Comparison of ENCODE assay signal across 18 cellular contexts in the genomic region with DNA sequence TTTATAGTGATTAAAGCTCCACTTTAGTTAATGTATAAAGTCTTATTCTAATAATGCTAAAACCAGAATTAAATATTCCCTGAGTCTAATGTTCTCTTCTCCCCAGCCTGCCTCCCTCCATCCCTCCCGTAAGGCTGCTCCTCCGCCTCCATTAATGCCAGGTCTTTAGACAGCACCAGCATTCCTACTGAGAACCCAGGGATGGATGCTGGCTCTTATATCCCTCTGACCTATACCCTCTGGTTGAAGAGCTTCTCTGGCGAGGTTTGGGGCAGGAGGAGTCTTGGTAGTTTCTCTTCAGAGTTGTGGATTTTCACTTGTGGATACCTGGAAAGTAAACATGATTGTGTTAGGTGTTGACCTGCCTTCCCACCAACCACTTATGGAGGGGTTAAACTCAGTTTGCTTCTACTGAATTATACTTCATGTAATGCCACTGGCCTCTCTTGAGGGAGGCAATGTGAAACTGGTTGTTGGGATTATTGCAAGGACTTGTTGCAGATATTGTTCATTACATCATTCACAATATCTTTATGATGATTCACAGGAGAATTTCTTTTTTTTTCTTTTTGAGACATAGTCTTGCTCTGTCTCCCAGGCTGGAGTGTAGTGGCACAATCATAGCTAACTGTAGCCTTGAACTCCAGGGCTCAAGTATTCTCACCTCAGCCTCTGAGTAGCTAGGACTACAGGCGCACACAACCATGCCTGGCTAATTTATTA. TPM values are rescaled to one million over a fixed set of nuclear protein-coding genes. Genes with fewer than 3 reads are reported as not detected.
DNase-seq lines count a peak whose midpoint lies in the region; ATAC-seq and TF ChIP-seq lines count a peak whose summit lies in the region.
"Had no signal": no experiment of that assay in that cellular context is flagged by ENCODE, and none has a peak within 500 bp of the region (broad histone marks: within the 10 kb centered on the region; RNA-seq: fewer than 3 reads in every experiment).

No MANE protein-coding gene starts in this region.

- intact Hi-C loops in head of caudate nucleus (cut with DNase I) = no loop called here

- no peak for ATAC-seq in stimulated activated effector memory CD8-positive, alpha-beta T cell treated with anti-CD3 and anti-CD28 coated beads, Interleukin-12 subunit alpha, Interleukin-12 subunit beta, amount 100 ng/mL, for 72 hours

- H3K9me3 ChIP-seq in MG63 = no peaks in the 10 kb centered on the region
- H3K9me3 ChIP-seq: ovary, transverse colon had no signal

- H3K36me3 ChIP-seq in MG63 = no peaks in the 10 kb centered on the region
- H3K36me3 ChIP-seq: ovary, transverse colon had no signal

- H3K27me3 Mint-ChIP-seq in activated naive CD4-positive, alpha-beta T cell treated with anti-CD3 and anti-CD28 coated beads, Interleukin-2, amount 10 ng/mL, durations not matched to agents 7 days and 5 days = no peaks in the 10 kb centered on the region
- H3K27me3 Mint-ChIP-seq: activated CD4-positive, alpha-beta T cell treated with anti-CD3 and anti-CD28 coated beads, Interleukin-2, amount 10 ng/mL, durations not matched to agents 7 days and 5 days; dendritic cell treated with granulocyte-macrophage colony-stimulating factor and Interleukin-4, amounts not matched to agents 40 ng/mL and 50 ng/mL, for 4 days had no signal

- H3K36me3 Mint-ChIP-seq in activated naive CD4-positive, alpha-beta T cell treated with anti-CD3 and anti-CD28 coated beads, Interleukin-2, amount 10 ng/mL, durations not matched to agents 7 days and 5 days = peaks cover 29% of the 10 kb centered on the region
- peaks cover 70% of the 10 kb centered on the region for H3K36me3 Mint-ChIP-seq in stimulated activated effector memory CD8-positive, alpha-beta T cell treated with anti-CD3 and anti-CD28 coated beads, Interleukin-12 subunit alpha, Interleukin-12 subunit beta, amount 100 ng/mL, for 72 hours

- H3K4me3 ChIP-seq in fibroblast of the aortic adventitia (ENCODE audit: low read depth, low read length) (no peak overlapping the region), MG63 (no peak overlapping the region)
- H3K4me3 ChIP-seq: ovary, transverse colon had no signal

- CTCF ChIA-PET in activated naive CD4-positive, alpha-beta T cell treated with anti-CD3 and anti-CD28 coated beads, Interleukin-2, amount 10 ng/mL, durations not matched to agents 7 days and 5 days (lab: Charles Lee) = interaction anchor here (0.6 to 1.1 kb wide), 2 partner anchors 28 to 522 kb away, joined by 3 to 4 read pairs; no protein-coding TSS in a partner anchor

- no peaks in the 10 kb centered on the region for H3K9me3 Mint-ChIP-seq in activated naive CD4-positive, alpha-beta T cell treated with anti-CD3 and anti-CD28 coated beads, Interleukin-2, amount 10 ng/mL, durations not matched to agents 7 days and 5 days
- no peaks in the 10 kb centered on the region for H3K9me3 Mint-ChIP-seq in stimulated activated effector memory CD8-positive, alpha-beta T cell treated with anti-CD3 and anti-CD28 coated beads, Interleukin-12 subunit alpha, Interleukin-12 subunit beta, amount 100 ng/mL, for 72 hours
- H3K9me3 Mint-ChIP-seq: activated CD4-positive, alpha-beta T cell treated with anti-CD3 and anti-CD28 coated beads, Interleukin-2, amount 10 ng/mL, durations not matched to agents 7 days and 5 days; dendritic cell treated with granulocyte-macrophage colony-stimulating factor and Interleukin-4, amounts not matched to agents 40 ng/mL and 50 ng/mL, for 4 days; T-helper 1 cell treated with Interleukin-12 subunit alpha and Interleukin-12 subunit beta and Interleukin-4 antibody, amounts not matched to agents 30 μg/mL and 1 μg/mL, for 36 hours had no signal

- no peaks in the 10 kb centered on the region for H3K27me3 ChIP-seq in MG63
- H3K27me3 ChIP-seq: ovary, transverse colon had no signal

- H3K4me3 Mint-ChIP-seq in activated naive CD4-positive, alpha-beta T cell treated with anti-CD3 and anti-CD28 coated beads, Interleukin-2, amount 10 ng/mL, durations not matched to agents 7 days and 5 days = no peak overlapping the region
- H3K4me3 Mint-ChIP-seq in stimulated activated effector memory CD8-positive, alpha-beta T cell treated with anti-CD3 and anti-CD28 coated beads, Interleukin-12 subunit alpha, Interleukin-12 subunit beta, amount 100 ng/mL, for 72 hours = no peak overlapping the region
- H3K4me3 Mint-ChIP-seq: activated CD4-positive, alpha-beta T cell treated with anti-CD3 and anti-CD28 coated beads, Interleukin-2, amount 10 ng/mL, durations not matched to agents 7 days and 5 days; dendritic cell treated with granulocyte-macrophage colony-stimulating factor and Interleukin-4, amounts not matched to agents 40 ng/mL and 50 ng/mL, for 4 days; T-helper 1 cell treated with Interleukin-12 subunit alpha and Interleukin-12 subunit beta and Interleukin-4 antibody, amounts not matched to agents 30 μg/mL and 1 μg/mL, for 36 hours had no signal

- DNase-seq in activated naive CD4-positive, alpha-beta T cell treated with anti-CD3 and anti-CD28 coated beads, Interleukin-2, amount 10 ng/mL, durations not matched to agents 7 days and 5 days = no peak
- no peak for DNase-seq in activated naive CD4-positive, alpha-beta T cell (lab: John Stamatoyannopoulos, UW)
- DNase-seq in SW480 (ENCODE audit: low spot score) (peak; percentile 12), fibroblast of the aortic adventitia (ENCODE audit: low read depth) (peak; percentile 76), MG63 (no peak), head of caudate nucleus (no peak), Kasumi-1 (lab: John Stamatoyannopoulos, UW) (no peak)
- DNase-seq in stimulated activated effector memory CD8-positive, alpha-beta T cell treated with anti-CD3 and anti-CD28 coated beads, Interleukin-12 subunit alpha, Interleukin-12 subunit beta, amount 100 ng/mL, for 72 hours (ENCODE audit: low spot score in 2 of 2) = no peak
- DNase-seq: activated CD4-positive, alpha-beta T cell treated with anti-CD3 and anti-CD28 coated beads, Interleukin-2, amount 10 ng/mL, durations not matched to agents 7 days and 5 days; activated gamma-delta T cell treated with Interleukin-2 at 50 U/mL for 16 hours; DMS53; glutamatergic neuron; GOT3; MM.1S; ovary; transverse colon had no signal

- H3K4me1 Mint-ChIP-seq in activated naive CD4-positive, alpha-beta T cell treated with anti-CD3 and anti-CD28 coated beads, Interleukin-2, amount 10 ng/mL, durations not matched to agents 7 days and 5 days = peaks cover 5% of the 10 kb centered on the region
- no peaks in the 10 kb centered on the region for H3K4me1 Mint-ChIP-seq in stimulated activated effector memory CD8-positive, alpha-beta T cell treated with anti-CD3 and anti-CD28 coated beads, Interleukin-12 subunit alpha, Interleukin-12 subunit beta, amount 100 ng/mL, for 72 hours

- no peak for TF ChIP-seq CTCF in fibroblast of the aortic adventitia (IDR thresholded peaks at IDR 0.05; ENCODE audit: insufficient read depth, low read length)

- H3K27ac Mint-ChIP-seq in activated naive CD4-positive, alpha-beta T cell treated with anti-CD3 and anti-CD28 coated beads, Interleukin-2, amount 10 ng/mL, durations not matched to agents 7 days and 5 days = peak overlapping the region; percentile 7
- peak overlapping the region; percentile 8 for H3K27ac Mint-ChIP-seq in stimulated activated effector memory CD8-positive, alpha-beta T cell treated with anti-CD3 and anti-CD28 coated beads, Interleukin-12 subunit alpha, Interleukin-12 subunit beta, amount 100 ng/mL, for 72 hours
- H3K27ac Mint-ChIP-seq: activated CD4-positive, alpha-beta T cell treated with anti-CD3 and anti-CD28 coated beads, Interleukin-2, amount 10 ng/mL, durations not matched to agents 7 days and 5 days; dendritic cell treated with granulocyte-macrophage colony-stimulating factor and Interleukin-4, amounts not matched to agents 40 ng/mL and 50 ng/mL, for 4 days had no signal

RNA-seq across cellular contexts. Expression of a gene that starts 11.1 kb away (rescaled TPM):
- 9.6 and 29.3 TPM in 2 replicates for total RNA-seq in fibroblast of the aortic adventitia (ENCODE audit: low replicate concordance)
- total RNA-seq in MG63 (2014; rRNA removed; shearing (Covaris generic); ENCODE audit: low replicate concordance) = 2.1 and 20.1 TPM in 2 replicates

RNA-seq across cellular contexts. Expression of a gene that starts 42.6 kb away (rescaled TPM):
- under 0.01 TPM in 1 of 2 replicates, not detected in the other for total RNA-seq in fibroblast of the aortic adventitia (ENCODE audit: low replicate concordance)
- total RNA-seq in MG63 (2014; rRNA removed; shearing (Covaris generic); ENCODE audit: low replicate concordance) = not detected in 2 replicates

RNA-seq across cellular contexts. Expression of a gene that starts 42.7 kb away (rescaled TPM):
- total RNA-seq in fibroblast of the aortic adventitia (ENCODE audit: low replicate concordance) = 58.1 and 125 TPM in 2 replicates
- total RNA-seq in MG63 (2014; rRNA removed; shearing (Covaris generic); ENCODE audit: low replicate concordance) = 102 and 192 TPM in 2 replicates

Comparison
In these comparisons a context has a peak if more than half of its experiments do, and no peak if none do; other contexts are left out.
1. DNase-seq: peak in SW480 (single experiment) and fibroblast of the aortic adventitia (single experiment); none in activated naive CD4-positive, alpha-beta T cell treated with anti-CD3 and anti-CD28 coated beads, Interleukin-2, amount 10 ng/mL, durations not matched to agents 7 days and 5 days (single experiment), activated naive CD4-positive, alpha-beta T cell (0 of 4), stimulated activated effector memory CD8-positive, alpha-beta T cell treated with anti-CD3 and anti-CD28 coated beads, Interleukin-12 subunit alpha, Interleukin-12 subunit beta, amount 100 ng/mL, for 72 hours (0 of 2), MG63 (single experiment), head of caudate nucleus (0 of 42) and Kasumi-1 (0 of 2).